Comparison of ENCODE assay signal across 10 cellular contexts in the genomic region with DNA sequence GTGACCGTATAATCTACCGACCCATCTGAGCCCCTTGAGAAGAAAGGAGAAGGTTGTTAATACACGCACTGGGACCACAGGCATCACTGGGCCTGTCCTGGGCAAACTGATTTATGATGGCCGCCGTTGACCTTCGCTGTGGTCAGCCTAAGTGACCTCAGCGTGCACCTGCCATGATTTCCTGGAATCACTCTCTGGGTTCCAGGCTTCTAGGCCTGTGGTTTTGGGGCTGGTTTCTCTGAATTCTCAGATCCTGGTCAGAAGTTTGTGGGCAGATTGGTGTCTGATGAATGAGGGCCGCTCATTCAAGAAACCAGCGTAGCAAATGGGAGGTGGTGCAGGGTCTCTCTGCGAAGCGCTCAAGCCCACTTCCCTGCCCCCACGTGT.
DNase-seq lines count a peak whose midpoint lies in the region; ATAC-seq and TF ChIP-seq lines count a peak whose summit lies in the region.
"Had no signal": no experiment of that assay in that cellular context is flagged by ENCODE, and none has a peak within 500 bp of the region (broad histone marks: within the 10 kb centered on the region; RNA-seq: fewer than 3 reads in every experiment).

No MANE protein-coding gene starts in this region.

- intact Hi-C loops in aorta (cut with DNase I) (no loop called here), PC-3 (cut with micrococcal nuclease) (no loop called here)

- H3K4me3 ChIP-seq in mesenchymal stem cell (ENCODE audit: insufficient read depth in 1 of 2, low read depth in 1 of 2, low read length in 2 of 2) (no peak overlapping the region), aorta (ENCODE audit: low read length in 2 of 2) (no peak overlapping the region), PC-3 (ENCODE audit: low read length) (no peak overlapping the region)
- H3K4me3 ChIP-seq: ovary, SJSA1 had no signal

- no peak overlapping the region for H4K91ac ChIP-seq in mesenchymal stem cell (ENCODE audit: low read length)

- 81% methylated on average over 12 of the region's 12 CpGs for WGBS in mesenchymal stem cell
- 93 to 96% methylated on average over 12 of the region's 12 CpGs for WGBS in aorta, 2 donors

- H3K4me1 Mint-ChIP-seq in activated naive CD8-positive, alpha-beta T cell (ENCODE audit: low read depth): peaks cover 22% of the 10 kb centered on the region

- no peak overlapping the region for H2AFZ ChIP-seq in mesenchymal stem cell (ENCODE audit: low read depth, low read length)
- H2AFZ ChIP-seq in PC-3 (ENCODE audit: low read length): no peak overlapping the region

- H4K20me1 ChIP-seq in PC-3 (ENCODE audit: low read length): no peaks in the 10 kb centered on the region

- H3K4ac ChIP-seq in mesenchymal stem cell (ENCODE audit: low read depth in 1 of 2, low read length in 2 of 2): no peak overlapping the region

- ATAC-seq in aorta (ENCODE audit: low FRiP score): no peak
- no peak for ATAC-seq in PC-3

- H3K79me1 ChIP-seq in mesenchymal stem cell (replicated peaks; ENCODE audit: low read length, poor library complexity, severe bottlenecking): no peaks in the 10 kb centered on the region

- no TSS peak for BruUV-seq in PC-3 (replicated peaks; lab: Mats Ljungman, UMichigan)

- H2BK120ac ChIP-seq in mesenchymal stem cell (ENCODE audit: low read depth, low read length): no peak overlapping the region

- no peaks in the 10 kb centered on the region for H3K9me2 ChIP-seq in PC-3 (replicated peaks; ENCODE audit: low read length)

- H3K4me1 ChIP-seq in mesenchymal stem cell (ENCODE audit: control insufficient read depth, insufficient read depth, low read depth, low read length) (peaks cover 6% of the 10 kb centered on the region), aorta (ENCODE audit: control insufficient read depth in 1 of 2, insufficient read depth in 2 of 2, low read length in 2 of 2) (no peaks in the 10 kb centered on the region), PC-3 (ENCODE audit: insufficient read depth, low read length) (no peaks in the 10 kb centered on the region)
- H3K4me1 ChIP-seq: SJSA1 had no signal

- H3K36me3 ChIP-seq in mesenchymal stem cell (ENCODE audit: control insufficient read depth in 1 of 2, insufficient read depth in 2 of 2, low read depth in 1 of 2, low read length in 2 of 2) (no peaks in the 10 kb centered on the region), aorta (ENCODE audit: control insufficient read depth in 1 of 2, insufficient read depth in 2 of 2, low read length in 1 of 2) (no peaks in the 10 kb centered on the region), PC-3 (ENCODE audit: low read depth, low read length) (no peaks in the 10 kb centered on the region)
- H3K36me3 ChIP-seq: ovary, SJSA1 had no signal

- no peak overlapping the region for H2BK15ac ChIP-seq in mesenchymal stem cell (ENCODE audit: low read depth, poor library complexity, severe bottlenecking)

- H2BK5ac ChIP-seq in mesenchymal stem cell (ENCODE audit: low read depth, low read length, poor library complexity, severe bottlenecking): no peak overlapping the region

- H3K27me3 ChIP-seq in mesenchymal stem cell (ENCODE audit: control insufficient read depth in 1 of 2, insufficient read depth in 1 of 2, low read length in 2 of 2) (peaks cover 0 to 13% of the 10 kb centered on the region in 2 experiments), aorta (ENCODE audit: control insufficient read depth in 1 of 2, insufficient read depth in 2 of 2, low read length in 1 of 2) (no peaks in the 10 kb centered on the region), PC-3 (ENCODE audit: low read length) (no peaks in the 10 kb centered on the region)
- H3K27me3 ChIP-seq: ovary, SJSA1 had no signal

- no peaks in the 10 kb centered on the region for H3K9me3 Mint-ChIP-seq in activated naive CD8-positive, alpha-beta T cell (ENCODE audit: low read depth)

- peak; percentile 20 for DNase-seq in stimulated activated CD4-positive, alpha-beta T cell treated with anti-CD3 and anti-CD28 coated beads, Interleukin-4, amount 100 ng/mL, for 24 hours
- DNase-seq in stimulated activated CD4-positive, alpha-beta T cell treated with anti-CD3 and anti-CD28 coated beads, Interleukin-12 subunit alpha, Interleukin-12 subunit beta, amount 100 ng/mL, for 4 hours: no peak
- no peak for DNase-seq in mesenchymal stem cell
- no peak for DNase-seq in aorta
- DNase-seq in PC-3: no peak
- DNase-seq in GOT3 (lab: John Stamatoyannopoulos, UW): no peak
- DNase-seq in GM20000 (ENCODE audit: low spot score): no peak

- POLR2A ChIA-PET in PC-3 (lab: Charles Lee; ENCODE audit: unreplicated experiment): no interaction called here

- no peaks in the 10 kb centered on the region for H3K79me2 ChIP-seq in PC-3 (ENCODE audit: low read length)

- H3K4me3 Mint-ChIP-seq in activated naive CD8-positive, alpha-beta T cell: peak overlapping the region; percentile 79

- peak overlapping the region; percentile 75 for H3K27ac Mint-ChIP-seq in activated naive CD8-positive, alpha-beta T cell

- no peaks in the 10 kb centered on the region for H3K27me3 Mint-ChIP-seq in activated naive CD8-positive, alpha-beta T cell

- H3K18ac ChIP-seq in mesenchymal stem cell (ENCODE audit: low read depth in 1 of 2, low read length in 2 of 2): no peak overlapping the region

- CTCF ChIA-PET in PC-3 (lab: Charles Lee): no interaction called here

- no peak for TF ChIP-seq CTCF in PC-3 (conservative IDR thresholded peaks at IDR 0.05; ENCODE audit: low read depth, low read length)
- TF ChIP-seq CTCF in GM20000 (IDR thresholded peaks at IDR 0.05; ENCODE audit: extremely low read depth, missing control alignments): no peak

- H3F3A ChIP-seq in PC-3 (ENCODE audit: low read length, unreplicated experiment): no peaks in the 10 kb centered on the region

- H2BK12ac ChIP-seq in mesenchymal stem cell (ENCODE audit: low read length in 2 of 2): no peak overlapping the region

- H3K23ac ChIP-seq in mesenchymal stem cell (ENCODE audit: low read length in 2 of 2): no peak overlapping the region

- no peak overlapping the region for H4K8ac ChIP-seq in mesenchymal stem cell (ENCODE audit: low read length)

- H3K27ac ChIP-seq in mesenchymal stem cell (ENCODE audit: low read length, poor library complexity, severe bottlenecking) (no peak overlapping the region), aorta (ENCODE audit: low read depth in 1 of 2, low read length in 2 of 2) (no peak overlapping the region), PC-3 (ENCODE audit: low read length) (no peak overlapping the region)
- H3K27ac ChIP-seq: SJSA1 had no signal

- peak overlapping the region; percentile 76 for H3K9ac ChIP-seq in mesenchymal stem cell (ENCODE audit: low read length)
- no peak overlapping the region for H3K9ac ChIP-seq in PC-3 (ENCODE audit: low read length)

- no peak overlapping the region for H2AK5ac ChIP-seq in mesenchymal stem cell (ENCODE audit: low read length, severe bottlenecking)

- no peak overlapping the region for H3K14ac ChIP-seq in mesenchymal stem cell (ENCODE audit: low read length in 2 of 2)

- H3K36me3 Mint-ChIP-seq in activated naive CD8-positive, alpha-beta T cell: no peaks in the 10 kb centered on the region

- H3K4me2 ChIP-seq in mesenchymal stem cell (ENCODE audit: low read length, poor library complexity, severe bottlenecking) (no peak overlapping the region), PC-3 (ENCODE audit: low read length) (no peak overlapping the region)

- H3K9me3 ChIP-seq in mesenchymal stem cell (ENCODE audit: control insufficient read depth, low read length) (no peaks in the 10 kb centered on the region), aorta (ENCODE audit: control insufficient read depth, low read length) (no peaks in the 10 kb centered on the region), PC-3 (ENCODE audit: low read length) (no peaks in the 10 kb centered on the region)
- H3K9me3 ChIP-seq: ovary, SJSA1 had no signal
